In genomic region chr2:145812163-145812554, GRCh38 we compare ENCODE assay signal across 1 cellular context.
TF ChIP-seq lines count a peak whose summit lies in the region.

No MANE protein-coding gene starts in this region.

TF ChIP-seq in K562, 482 proteins besides CTCF, POLR2A, EP300 and RAD21 (continued from another document and continues in another):
- no peak for TF ChIP-seq ZNF407 (IDR thresholded peaks at IDR 0.05; ENCODE audit: low read depth)
- no peak for TF ChIP-seq HDAC8 (tag; IDR thresholded peaks at IDR 0.05)
- 0 out of 2 replicates have a peak, but pooled peaks have one; percentile 40 for TF ChIP-seq ZNF175 (CRISPR knock-in tag; IDR thresholded peaks at IDR 0.05; ENCODE audit: low read depth)
- no peak for TF ChIP-seq BRF2 (IDR thresholded peaks at IDR 0.05; ENCODE audit: borderline replicate concordance, insufficient read depth, insufficient read length)
- TF ChIP-seq SMAD3 (CRISPR knock-in tag; conservative IDR thresholded peaks at IDR 0.05) = no peak
- TF ChIP-seq XRCC4 (IDR thresholded peaks at IDR 0.05; ENCODE audit: extremely low read depth, insufficient read depth, insufficient read length) = no peak
- TF ChIP-seq PBX2 (CRISPR knock-in tag; IDR thresholded peaks at IDR 0.05; ENCODE audit: low read depth) = no peak
- peak; percentile 89 for TF ChIP-seq PBX2 (tag; conservative IDR thresholded peaks at IDR 0.05; ENCODE audit: low read depth)
- no peak for TF ChIP-seq IRF1 (CRISPR knock-in tag; IDR thresholded peaks at IDR 0.05; ENCODE audit: borderline replicate concordance)
- peak in 1 of 2 experiments; percentile 42; a peak in 1 of 4 replicates for TF ChIP-seq ZMIZ1 (IDR thresholded peaks at IDR 0.05; ENCODE audit: low read depth in 2 of 2, low read length in 2 of 2)
- no peak for TF ChIP-seq SAFB2 (IDR thresholded peaks at IDR 0.05; ENCODE audit: borderline replicate concordance, low read depth, low read length, severe bottlenecking)
- TF ChIP-seq SPI1 (IDR thresholded peaks at IDR 0.05; ENCODE audit: borderline replicate concordance, low read depth, low read length) = no peak
- TF ChIP-seq XRCC5 (IDR thresholded peaks at IDR 0.05; ENCODE audit: low read depth, low read length) = no peak
- TF ChIP-seq MBD2 (IDR thresholded peaks at IDR 0.05; ENCODE audit: borderline replicate concordance, low read depth) = no peak
- TF ChIP-seq ZBED1 (IDR thresholded peaks at IDR 0.05) = no peak
- no peak for TF ChIP-seq HBP1 (CRISPR knock-in tag; IDR thresholded peaks at IDR 0.05)
- 0 out of 2 replicates have a peak, but pooled peaks have one; percentile 40 for TF ChIP-seq ZKSCAN8 (CRISPR knock-in tag; IDR thresholded peaks at IDR 0.05)
- no peak for TF ChIP-seq HLTF (IDR thresholded peaks at IDR 0.05)
- no peak for TF ChIP-seq NR2F6 (CRISPR knock-in tag; IDR thresholded peaks at IDR 0.05)
- TF ChIP-seq ZNF121 (CRISPR knock-in tag; conservative IDR thresholded peaks at IDR 0.05) = no peak
- TF ChIP-seq KLF1 (tag; IDR thresholded peaks at IDR 0.05) = no peak
- no peak for TF ChIP-seq ZNF764 (CRISPR knock-in tag; IDR thresholded peaks at IDR 0.05; ENCODE audit: low read depth)
- no peak for TF ChIP-seq HDGF (IDR thresholded peaks at IDR 0.05)
- no peak for TF ChIP-seq ZNF584 (CRISPR knock-in tag; IDR thresholded peaks at IDR 0.05; ENCODE audit: low read depth)
- no peak for TF ChIP-seq ZNF143 (CRISPR knock-in tag; IDR thresholded peaks at IDR 0.05)
- peak in 1 of 2 experiments; percentile 88; a peak in 2 of 4 replicates for TF ChIP-seq MLLT1 (IDR thresholded peaks at IDR 0.05)
- 0 out of 4 replicates have a peak, but pooled peaks of 1 of the 2 experiments have one; percentile 16 for TF ChIP-seq RCOR1 (IDR thresholded peaks at IDR 0.05; ENCODE audit: borderline replicate concordance in 1 of 2, low read depth in 2 of 2, low read length in 2 of 2)
- TF ChIP-seq SMAD4 (CRISPR knock-in tag; conservative IDR thresholded peaks at IDR 0.05) = 0 out of 2 replicates have a peak, but pooled peaks have one; percentile 2
- TF ChIP-seq ZNF395 (CRISPR knock-in tag; IDR thresholded peaks at IDR 0.05) = no peak
- peak; percentile 75 for TF ChIP-seq EGR1 (conservative IDR thresholded peaks at IDR 0.05)
- no peak for TF ChIP-seq NR2C1 (IDR thresholded peaks at IDR 0.05)
- no peak for TF ChIP-seq NR2C1 (tag; IDR thresholded peaks at IDR 0.05)
